32 cellular contexts compared by ENCODE assay signal in genomic region chr6:76810286-76810685, GRCh38.
"Had no signal": no experiment of that assay in that cellular context is flagged by ENCODE, and none has a peak within 500 bp of the region (broad histone marks: within the 10 kb centered on the region; RNA-seq: fewer than 3 reads in every experiment).

No MANE protein-coding gene starts in this region.

- H3K9me3 Mint-ChIP-seq: endodermal cell had no signal

- H3K4me3 ChIP-seq: ascending aorta, coronary artery, dorsolateral prefrontal cortex, esophagus muscularis mucosa, gastrocnemius medialis had no signal

- H3K36me3 ChIP-seq: ascending aorta, brain microvascular endothelial cell, esophagus muscularis mucosa, gastrocnemius medialis, WERI-Rb-1 had no signal

- H3K9me3 ChIP-seq: ascending aorta, esophagus muscularis mucosa, gastrocnemius medialis had no signal

- ATAC-seq: activated naive CD4-positive, alpha-beta T cell treated with anti-CD3 and anti-CD28 coated beads, Interleukin-2, amount 50 U/mL, for 72 hours; activated T-cell treated with anti-CD3 and anti-CD28 coated beads, Interleukin-2, amount 50 U/mL, for 72 hours; foreskin keratinocyte; gastrocnemius medialis; T-helper 17 cell had no signal

- H3K27ac Mint-ChIP-seq: activated CD4-positive, alpha-beta memory T cell treated with anti-CD3 and anti-CD28 coated beads, Interleukin-2, amount 10 ng/mL, durations not matched to agents 7 days and 5 days; activated CD4-positive, alpha-beta T cell treated with anti-CD3 and anti-CD28 coated beads, Interleukin-2, amount 10 ng/mL, durations not matched to agents 7 days and 5 days; activated naive CD4-positive, alpha-beta T cell treated with anti-CD3 and anti-CD28 coated beads, Interleukin-2, amount 10 ng/mL, durations not matched to agents 7 days and 5 days; activated naive CD4-positive, alpha-beta T cell treated with anti-CD3 and anti-CD28 coated beads, Interleukin-2, amount 50 U/mL, for 72 hours; activated naive CD8-positive, alpha-beta T cell treated with anti-CD3 and anti-CD28 coated beads, Interleukin-2, amount 10 ng/mL, durations not matched to agents 7 days and 5 days; activated T-cell treated with anti-CD3 and anti-CD28 coated beads, Interleukin-2, amount 50 U/mL, for 24 hours; activated T-cell treated with anti-CD3 and anti-CD28 coated beads, Interleukin-2, amount 50 U/mL, for 72 hours; dendritic cell treated with granulocyte-macrophage colony-stimulating factor and Interleukin-4, amounts not matched to agents 40 ng/mL and 50 ng/mL, for 4 days; endodermal cell; T-helper 17 cell; T-helper 2 cell treated with Interferon-gamma antibody and Interleukin-4, amounts not matched to agents 5 μg/mL and 100 μg/mL, for 36 hours had no signal

- H3K27ac ChIP-seq: ascending aorta, brain microvascular endothelial cell, coronary artery, dorsolateral prefrontal cortex, esophagus muscularis mucosa, foreskin keratinocyte, gastrocnemius medialis, WERI-Rb-1 had no signal

- H3K4me3 Mint-ChIP-seq: activated CD4-positive, alpha-beta memory T cell treated with anti-CD3 and anti-CD28 coated beads, Interleukin-2, amount 10 ng/mL, durations not matched to agents 7 days and 5 days; activated CD4-positive, alpha-beta T cell treated with anti-CD3 and anti-CD28 coated beads, Interleukin-2, amount 10 ng/mL, durations not matched to agents 7 days and 5 days; activated naive CD4-positive, alpha-beta T cell treated with anti-CD3 and anti-CD28 coated beads, Interleukin-2, amount 10 ng/mL, durations not matched to agents 7 days and 5 days; activated naive CD8-positive, alpha-beta T cell treated with anti-CD3 and anti-CD28 coated beads, Interleukin-2, amount 10 ng/mL, durations not matched to agents 7 days and 5 days; activated T-cell treated with anti-CD3 and anti-CD28 coated beads, Interleukin-2, amount 50 U/mL, for 24 hours; activated T-cell treated with anti-CD3 and anti-CD28 coated beads, Interleukin-2, amount 50 U/mL, for 72 hours; central memory CD8-positive, alpha-beta T cell; dendritic cell treated with granulocyte-macrophage colony-stimulating factor and Interleukin-4, amounts not matched to agents 40 ng/mL and 50 ng/mL, for 4 days; endodermal cell; T-helper 17 cell; T-helper 2 cell treated with Interferon-gamma antibody and Interleukin-4, amounts not matched to agents 5 μg/mL and 100 μg/mL, for 36 hours had no signal

- H3K27me3 Mint-ChIP-seq: activated CD4-positive, alpha-beta memory T cell treated with anti-CD3 and anti-CD28 coated beads, Interleukin-2, amount 10 ng/mL, durations not matched to agents 7 days and 5 days; activated CD4-positive, alpha-beta T cell treated with anti-CD3 and anti-CD28 coated beads, Interleukin-2, amount 10 ng/mL, durations not matched to agents 7 days and 5 days; activated naive CD4-positive, alpha-beta T cell treated with anti-CD3 and anti-CD28 coated beads, Interleukin-2, amount 10 ng/mL, durations not matched to agents 7 days and 5 days; activated naive CD8-positive, alpha-beta T cell treated with anti-CD3 and anti-CD28 coated beads, Interleukin-2, amount 10 ng/mL, durations not matched to agents 7 days and 5 days; activated T-cell treated with anti-CD3 and anti-CD28 coated beads, Interleukin-2, amount 50 U/mL, for 24 hours; central memory CD8-positive, alpha-beta T cell; dendritic cell treated with granulocyte-macrophage colony-stimulating factor and Interleukin-4, amounts not matched to agents 40 ng/mL and 50 ng/mL, for 4 days; T-helper 17 cell had no signal

- H3K4me1 Mint-ChIP-seq: activated CD4-positive, alpha-beta memory T cell treated with anti-CD3 and anti-CD28 coated beads, Interleukin-2, amount 10 ng/mL, durations not matched to agents 7 days and 5 days; activated CD4-positive, alpha-beta T cell treated with anti-CD3 and anti-CD28 coated beads, Interleukin-2, amount 10 ng/mL, durations not matched to agents 7 days and 5 days; activated naive CD4-positive, alpha-beta T cell treated with anti-CD3 and anti-CD28 coated beads, Interleukin-2, amount 10 ng/mL, durations not matched to agents 7 days and 5 days; activated naive CD8-positive, alpha-beta T cell treated with anti-CD3 and anti-CD28 coated beads, Interleukin-2, amount 10 ng/mL, durations not matched to agents 7 days and 5 days; central memory CD8-positive, alpha-beta T cell; T-helper 17 cell had no signal

- H3K36me3 Mint-ChIP-seq: activated naive CD4-positive, alpha-beta T cell treated with anti-CD3 and anti-CD28 coated beads, Interleukin-2, amount 10 ng/mL, durations not matched to agents 7 days and 5 days; activated naive CD4-positive, alpha-beta T cell treated with anti-CD3 and anti-CD28 coated beads, Interleukin-2, amount 50 U/mL, for 72 hours; activated naive CD8-positive, alpha-beta T cell treated with anti-CD3 and anti-CD28 coated beads, Interleukin-2, amount 10 ng/mL, durations not matched to agents 7 days and 5 days had no signal

- DNase-seq: activated CD4-positive, alpha-beta memory T cell treated with anti-CD3 and anti-CD28 coated beads, Interleukin-2, amount 10 ng/mL, durations not matched to agents 7 days and 5 days; activated CD4-positive, alpha-beta T cell treated with anti-CD3 and anti-CD28 coated beads for 4 hours; activated CD4-positive, alpha-beta T cell treated with anti-CD3 and anti-CD28 coated beads, Interleukin-2, amount 10 ng/mL, durations not matched to agents 7 days and 5 days; activated CD4-positive, alpha-beta T cell treated with anti-CD3 and anti-CD28 coated beads, Interleukin-2, amount 50 U/mL, for 4 hours; activated CD4-positive, CD25-positive, alpha-beta regulatory T cell; activated CD4-positive, CD25-positive, alpha-beta regulatory T cell treated with anti-CD3 and anti-CD28 coated beads, Interleukin-2, amount 50 U/mL, for 72 hours; activated CD8-positive, alpha-beta memory T cell treated with anti-CD3 and anti-CD28 coated beads, Interleukin-2, amount 50 U/mL, for 48 hours; activated gamma-delta T cell; activated naive CD4-positive, alpha-beta T cell; activated naive CD4-positive, alpha-beta T cell treated with anti-CD3 and anti-CD28 coated beads, Interleukin-2, amount 10 ng/mL, durations not matched to agents 7 days and 5 days; activated naive CD8-positive, alpha-beta T cell treated with anti-CD3 and anti-CD28 coated beads, Interleukin-2, amount 10 ng/mL, durations not matched to agents 7 days and 5 days; activated T-cell treated with anti-CD3 and anti-CD28 coated beads for 4 hours; activated T-cell treated with anti-CD3 and anti-CD28 coated beads, Interleukin-2, amount 50 U/mL, for 24 hours; activated T-cell treated with anti-CD3 and anti-CD28 coated beads, Interleukin-2, amount 50 U/mL, for 72 hours; brain microvascular endothelial cell; dorsolateral prefrontal cortex; effector memory CD4-positive, alpha-beta T cell; endodermal cell; foreskin keratinocyte; gastrocnemius medialis; glutamatergic neuron; T-helper 1 cell; T-helper 17 cell; T1000; WERI-Rb-1 had no signal

- H3K4me1 ChIP-seq: ascending aorta, esophagus muscularis mucosa, foreskin keratinocyte, gastrocnemius medialis had no signal

- H3K27me3 ChIP-seq: ascending aorta, brain microvascular endothelial cell, dorsolateral prefrontal cortex, esophagus muscularis mucosa, foreskin keratinocyte, gastrocnemius medialis had no signal
